Comparison of ENCODE assay signal across 15 cellular contexts in genomic region chr17:34133350-34133749, GRCh38.
"Had no signal": no experiment of that assay in that cellular context is flagged by ENCODE, and none has a peak within 500 bp of the region (broad histone marks: within the 10 kb centered on the region; RNA-seq: fewer than 3 reads in every experiment).

No MANE protein-coding gene starts in this region.

- H3K27ac ChIP-seq: ascending aorta, epithelial cell of prostate, foreskin keratinocyte, spleen, uterus, WERI-Rb-1 had no signal

- H3K4me3 ChIP-seq: ascending aorta, spleen, uterus had no signal

- DNase-seq: activated CD4-positive, alpha-beta T cell treated with anti-CD3 and anti-CD28 coated beads, Interleukin-2, amount 50 U/mL, for 4 hours; activated effector memory CD4-positive, alpha-beta T cell treated with anti-CD3 and anti-CD28 coated beads, Interleukin-2, amount 50 U/mL, for 16 hours; activated T-cell treated with anti-CD3 and anti-CD28 coated beads, Interleukin-2, amount 50 U/mL, for 72 hours; foreskin keratinocyte; glutamatergic neuron; spleen; stimulated activated CD4-positive, alpha-beta T cell treated with anti-CD3 and anti-CD28 coated beads, Interleukin-4, amount 100 ng/mL, for 4 hours; uterus; WERI-Rb-1 had no signal

- H3K27me3 ChIP-seq: ascending aorta, foreskin keratinocyte, uterus had no signal

- H3K9me3 ChIP-seq: ascending aorta, spleen, uterus had no signal

- H3K4me1 ChIP-seq: ascending aorta, foreskin keratinocyte, spleen, uterus had no signal

- H3K36me3 ChIP-seq: ascending aorta, spleen, uterus, WERI-Rb-1 had no signal

- H3K36me3 Mint-ChIP-seq: activated naive CD4-positive, alpha-beta T cell treated with anti-CD3 and anti-CD28 coated beads, Interleukin-2, amount 50 U/mL, for 24 hours; stimulated activated memory B cell treated with anti-CD40 and anti-IgM and Interleukin-4, amounts not matched to agents 10 μg/mL and 1 μg/mL and 100 μg/mL, for 72 hours had no signal

- H3K4me3 Mint-ChIP-seq: activated naive CD4-positive, alpha-beta T cell treated with anti-CD3 and anti-CD28 coated beads, Interleukin-2, amount 50 U/mL, for 24 hours; activated T-cell treated with anti-CD3 and anti-CD28 coated beads, Interleukin-2, amount 50 U/mL, for 72 hours; nephron; stimulated activated memory B cell treated with anti-CD40 and anti-IgM and Interleukin-4, amounts not matched to agents 10 μg/mL and 1 μg/mL and 100 μg/mL, for 72 hours; T-helper 1 cell treated with Interleukin-12 subunit alpha and Interleukin-12 subunit beta and Interleukin-4 antibody, amounts not matched to agents 30 μg/mL and 1 μg/mL, for 36 hours had no signal

- ATAC-seq: activated T-cell treated with anti-CD3 and anti-CD28 coated beads, Interleukin-2, amount 50 U/mL, for 72 hours; foreskin keratinocyte; stimulated activated memory B cell treated with anti-CD40 and anti-IgM and Interleukin-4, amounts not matched to agents 10 μg/mL and 1 μg/mL and 100 μg/mL, for 72 hours had no signal

- H3K27ac Mint-ChIP-seq: activated naive CD4-positive, alpha-beta T cell treated with anti-CD3 and anti-CD28 coated beads, Interleukin-2, amount 50 U/mL, for 24 hours; activated T-cell treated with anti-CD3 and anti-CD28 coated beads, Interleukin-2, amount 50 U/mL, for 72 hours; nephron; stimulated activated memory B cell treated with anti-CD40 and anti-IgM and Interleukin-4, amounts not matched to agents 10 μg/mL and 1 μg/mL and 100 μg/mL, for 72 hours; T-helper 1 cell treated with Interleukin-12 subunit alpha and Interleukin-12 subunit beta and Interleukin-4 antibody, amounts not matched to agents 30 μg/mL and 1 μg/mL, for 36 hours had no signal

- H3K9me3 Mint-ChIP-seq: activated naive CD4-positive, alpha-beta T cell treated with anti-CD3 and anti-CD28 coated beads, Interleukin-2, amount 50 U/mL, for 24 hours; activated T-cell treated with anti-CD3 and anti-CD28 coated beads, Interleukin-2, amount 50 U/mL, for 72 hours; nephron; stimulated activated memory B cell treated with anti-CD40 and anti-IgM and Interleukin-4, amounts not matched to agents 10 μg/mL and 1 μg/mL and 100 μg/mL, for 72 hours; T-helper 1 cell treated with Interleukin-12 subunit alpha and Interleukin-12 subunit beta and Interleukin-4 antibody, amounts not matched to agents 30 μg/mL and 1 μg/mL, for 36 hours had no signal

- H3K4me1 Mint-ChIP-seq: activated naive CD4-positive, alpha-beta T cell treated with anti-CD3 and anti-CD28 coated beads, Interleukin-2, amount 50 U/mL, for 24 hours; nephron; stimulated activated memory B cell treated with anti-CD40 and anti-IgM and Interleukin-4, amounts not matched to agents 10 μg/mL and 1 μg/mL and 100 μg/mL, for 72 hours had no signal
